In the genomic region with DNA sequence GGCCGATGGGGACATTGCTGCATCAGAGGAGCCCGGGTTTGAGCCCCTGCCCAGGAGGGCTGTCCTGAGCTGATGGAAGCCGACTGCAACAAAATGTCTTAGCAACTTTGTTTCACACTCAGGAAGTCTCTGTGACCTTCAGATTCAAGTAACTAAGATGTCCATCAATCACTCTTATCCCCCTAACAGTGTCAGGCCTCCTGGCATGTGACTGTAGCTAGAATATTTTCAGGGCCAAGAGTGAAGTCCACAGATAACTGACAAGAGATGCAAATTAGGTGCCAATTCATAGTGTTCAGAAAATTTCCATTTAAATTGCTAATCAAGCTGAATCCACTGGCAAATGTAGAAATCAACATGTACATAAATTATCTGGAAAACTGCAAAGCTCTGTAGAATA, we compare ENCODE assay signal across 16 cellular contexts. TPM values are rescaled to one million over a fixed set of nuclear protein-coding genes. Genes with fewer than 3 reads are reported as not detected.
DNase-seq lines count a peak whose midpoint lies in the region; ATAC-seq, FAIRE-seq and TF ChIP-seq lines count a peak whose summit lies in the region.
"Had no signal": no experiment of that assay in that cellular context is flagged by ENCODE, and none has a peak within 500 bp of the region (broad histone marks: within the 10 kb centered on the region; RNA-seq: fewer than 3 reads in every experiment).

No MANE protein-coding gene starts in this region.

- H3K27me3 Mint-ChIP-seq in neural progenitor cell (ENCODE audit: insufficient read depth, low read depth): peaks cover 2% of the 10 kb centered on the region
- peaks cover 7% of the 10 kb centered on the region for H3K27me3 Mint-ChIP-seq in activated CD4-positive, alpha-beta T cell treated with anti-CD3 and anti-CD28 coated beads, Interleukin-2, amount 10 ng/mL, durations not matched to agents 7 days and 5 days

- no peaks in the 10 kb centered on the region for H3K79me2 ChIP-seq in neural progenitor cell (ENCODE audit: low read depth)

- peak overlapping the region; percentile 76 for H3K27ac Mint-ChIP-seq in neural progenitor cell
- H3K27ac Mint-ChIP-seq in activated CD4-positive, alpha-beta T cell treated with anti-CD3 and anti-CD28 coated beads, Interleukin-2, amount 10 ng/mL, durations not matched to agents 7 days and 5 days: no peak overlapping the region
- H3K27ac Mint-ChIP-seq: CD14-positive monocyte; CD4-positive, alpha-beta memory T cell had no signal

- no peak for ATAC-seq in GM18520 (IDR thresholded peaks at IDR 0.05; ENCODE audit: unreplicated experiment)

- no peaks in the 10 kb centered on the region for H3K36me3 Mint-ChIP-seq in neural progenitor cell
- no peaks in the 10 kb centered on the region for H3K36me3 Mint-ChIP-seq in activated CD4-positive, alpha-beta T cell treated with anti-CD3 and anti-CD28 coated beads, Interleukin-2, amount 10 ng/mL, durations not matched to agents 7 days and 5 days (ENCODE audit: low read depth)
- H3K36me3 Mint-ChIP-seq: CD14-positive monocyte; CD4-positive, alpha-beta memory T cell had no signal

- H3K4me1 Mint-ChIP-seq in neural progenitor cell: peaks cover 24% of the 10 kb centered on the region
- no peaks in the 10 kb centered on the region for H3K4me1 Mint-ChIP-seq in activated CD4-positive, alpha-beta T cell treated with anti-CD3 and anti-CD28 coated beads, Interleukin-2, amount 10 ng/mL, durations not matched to agents 7 days and 5 days
- H3K4me1 Mint-ChIP-seq: CD14-positive monocyte; CD4-positive, alpha-beta memory T cell had no signal

- H3K9ac ChIP-seq in neural progenitor cell: no peak overlapping the region
- H3K9ac ChIP-seq: BLaER1, GM23248 had no signal

- CTCF ChIA-PET in activated CD4-positive, alpha-beta T cell treated with anti-CD3 and anti-CD28 coated beads, Interleukin-2, amount 10 ng/mL, durations not matched to agents 7 days and 5 days (lab: Charles Lee): interaction anchor here (0.8 to 2.1 kb wide), 2 partner anchors 10 to 12 kb away, joined by 3 to 9 read pairs; no protein-coding TSS in a partner anchor

- H3F3A ChIP-seq in neural progenitor cell (ENCODE audit: low read depth): no peaks in the 10 kb centered on the region

- H3K27me3 ChIP-seq in neural progenitor cell: no peaks in the 10 kb centered on the region
- H3K27me3 ChIP-seq: BLaER1 had no signal

- DNase-seq in D721Med (ENCODE audit: insufficient read length, low spot score): no peak
- DNase-seq in NCI-H82 (lab: John Stamatoyannopoulos, UW): peak; percentile 84
- DNase-seq in left kidney (ENCODE audit: low read depth, low spot score): peak; percentile 37
- DNase-seq in neural progenitor cell (ENCODE audit: low spot score): no peak
- DNase-seq in activated CD4-positive, alpha-beta T cell treated with anti-CD3 and anti-CD28 coated beads, Interleukin-2, amount 10 ng/mL, durations not matched to agents 7 days and 5 days: no peak
- no peak for DNase-seq in RPMI8226
- DNase-seq: 8988T; CD4-positive, alpha-beta memory T cell; DMS79 treated with DMSO at 0.1 percent for 48 hours; GF-D8; GM23248 had no signal

- no peak overlapping the region for H3K4me3 Mint-ChIP-seq in neural progenitor cell
- H3K4me3 Mint-ChIP-seq in activated CD4-positive, alpha-beta T cell treated with anti-CD3 and anti-CD28 coated beads, Interleukin-2, amount 10 ng/mL, durations not matched to agents 7 days and 5 days: no peak overlapping the region
- H3K4me3 Mint-ChIP-seq: CD14-positive monocyte; CD4-positive, alpha-beta memory T cell had no signal

- no peaks in the 10 kb centered on the region for H4K20me1 ChIP-seq in neural progenitor cell (ENCODE audit: low read depth)
- H4K20me1 ChIP-seq: BLaER1 had no signal

- peak; percentile 21 for FAIRE-seq in D721Med (lab: Jason Lieb, UNC)
- FAIRE-seq: GM19239 had no signal

- peaks cover 7% of the 10 kb centered on the region for H3K9me3 Mint-ChIP-seq in neural progenitor cell
- no peaks in the 10 kb centered on the region for H3K9me3 Mint-ChIP-seq in activated CD4-positive, alpha-beta T cell treated with anti-CD3 and anti-CD28 coated beads, Interleukin-2, amount 10 ng/mL, durations not matched to agents 7 days and 5 days

- H3K27ac ChIP-seq in neural progenitor cell: no peak overlapping the region
- H3K27ac ChIP-seq: BLaER1, GM23248 had no signal

- no peak overlapping the region for H3K4me2 ChIP-seq in neural progenitor cell
- H3K4me2 ChIP-seq: BLaER1 had no signal

- H2AFZ ChIP-seq in neural progenitor cell (replicated peaks): no peak overlapping the region
- H2AFZ ChIP-seq: GM23248 had no signal

- H3K36me3 ChIP-seq in neural progenitor cell: no peaks in the 10 kb centered on the region
- H3K36me3 ChIP-seq: BLaER1, HAP-1 had no signal

- TF ChIP-seq CTCF in D721Med (IDR thresholded peaks at IDR 0.05; ENCODE audit: insufficient read depth, missing control alignments) (no peak), neural progenitor cell (IDR thresholded peaks at IDR 0.05) (no peak)

- POLR2A ChIA-PET in activated CD4-positive, alpha-beta T cell treated with anti-CD3 and anti-CD28 coated beads, Interleukin-2, amount 10 ng/mL, durations not matched to agents 7 days and 5 days (lab: Charles Lee): no interaction called here

- H3K4me3 ChIP-seq in neural progenitor cell: no peak overlapping the region
- H3K4me3 ChIP-seq: BLaER1, GM23248, HAP-1 had no signal

- peaks cover 4% of the 10 kb centered on the region for H3K9me3 ChIP-seq in neural progenitor cell (ENCODE audit: low read depth)

- peaks cover 12% of the 10 kb centered on the region for H3K4me1 ChIP-seq in neural progenitor cell
- H3K4me1 ChIP-seq: HAP-1 had no signal

RNA-seq across cellular contexts. Expression of a gene that starts 38.5 kb away (rescaled TPM):
- total RNA-seq in neural progenitor cell (ENCODE audit: low replicate concordance): 87.6 and 96.6 TPM in 2 replicates
- 100 to 1,000 TPM; 292 to 300 TPM for total RNA-seq in activated CD4-positive, alpha-beta T cell treated with anti-CD3 and anti-CD28 coated beads, Interleukin-2, amount 10 ng/mL, durations not matched to agents 7 days and 5 days

Comparison
In these comparisons a context has a peak if more than half of its experiments do, and no peak if none do; other contexts are left out.
1. DNase-seq: peak in NCI-H82 (single experiment) and left kidney (single experiment); none in D721Med (single experiment), neural progenitor cell (single experiment), activated CD4-positive, alpha-beta T cell treated with anti-CD3 and anti-CD28 coated beads, Interleukin-2, amount 10 ng/mL, durations not matched to agents 7 days and 5 days (single experiment) and RPMI8226 (single experiment).